ENCODE assay signal across 24 cellular contexts in genomic region chr1:174296309-174296708, GRCh38.
DNase-seq lines count a peak whose midpoint lies in the region; ATAC-seq, FAIRE-seq and TF ChIP-seq lines count a peak whose summit lies in the region.
"Had no signal": no experiment of that assay in that cellular context is flagged by ENCODE, and none has a peak within 500 bp of the region (broad histone marks: within the 10 kb centered on the region; RNA-seq: fewer than 3 reads in every experiment).

No MANE protein-coding gene starts in this region.

- 96% methylated on average over 4 of the region's 4 CpGs for WGBS in HepG2 (ENCODE audit: low lambda C conversion rate)
- WGBS in right lobe of liver (ENCODE audit: insufficient coverage, low coverage, low lambda C conversion rate, missing lambda C conversion rate): 93% methylated on average over 4 of the region's 4 CpGs
- WGBS in K562 (ENCODE audit: insufficient coverage, low coverage, missing lambda C conversion rate): 89% methylated on average over 4 of the region's 4 CpGs

- no peaks in the 10 kb centered on the region for H3K36me3 ChIP-seq in HepG2 (replicated peaks in 1 of 2; ENCODE audit: control insufficient read depth in 1 of 2, insufficient read depth in 2 of 2, low read length in 2 of 2)
- H3K36me3 ChIP-seq in right lobe of liver: no peaks in the 10 kb centered on the region
- H3K36me3 ChIP-seq in K562 (ENCODE audit: control insufficient read depth, insufficient read depth, low read length): no peaks in the 10 kb centered on the region

- H2AFZ ChIP-seq in HepG2 (ENCODE audit: low read length) (no peak overlapping the region), K562 (ENCODE audit: low read depth, low read length) (no peak overlapping the region)

- H3K9ac ChIP-seq in HepG2 (ENCODE audit: insufficient read depth, low read depth, low read length) (no peak overlapping the region), K562 (ENCODE audit: insufficient read depth in 1 of 2, low read depth in 2 of 2, low read length in 2 of 2) (no peak overlapping the region)
- H3K9ac ChIP-seq: BLaER1 treated with 17β-estradiol and CSF1 and Interleukin-3, amounts not matched to agents 10 nM and 100 nM had no signal

- POLR2A ChIA-PET in HepG2 (lab: Yijun Ruan, JAX): no interaction called here
- POLR2A ChIA-PET in K562 (lab: Yijun Ruan, JAX): interaction anchor here (0.8 kb wide), 1 partner anchor 79 kb away, joined by 4 read pairs; no protein-coding TSS in a partner anchor

- H3K27me3 ChIP-seq in HepG2 (ENCODE audit: control insufficient read depth in 1 of 2, insufficient read depth in 2 of 2, low read length in 2 of 2) (no peaks in the 10 kb centered on the region), right lobe of liver (no peaks in the 10 kb centered on the region), K562 (ENCODE audit: control insufficient read depth in 2 of 2, insufficient read depth in 2 of 2, low read length in 2 of 2) (no peaks in the 10 kb centered on the region)
- H3K27me3 ChIP-seq: BLaER1 treated with 17β-estradiol and CSF1 and Interleukin-3, amounts not matched to agents 10 nM and 100 nM had no signal

- H4K20me1 ChIP-seq in HepG2 (ENCODE audit: insufficient read depth, low read length) (no peaks in the 10 kb centered on the region), K562 (replicated peaks; ENCODE audit: control insufficient read depth, insufficient read depth, low read length) (no peaks in the 10 kb centered on the region)
- H4K20me1 ChIP-seq: BLaER1 treated with 17β-estradiol and CSF1 and Interleukin-3, amounts not matched to agents 10 nM and 100 nM had no signal

- CTCF ChIA-PET in HepG2 (lab: Yijun Ruan, JAX; ENCODE audit: low intra/inter-chr PET ratio, low total read pairs): no interaction called here
- CTCF ChIA-PET in K562 (lab: Yijun Ruan, JAX; ENCODE audit: low intra/inter-chr PET ratio): no interaction called here

- intact Hi-C loops in HepG2 (cut with micrococcal nuclease; ENCODE audit: unreplicated experiment): no loop called here
- intact Hi-C loops in right lobe of liver (cut with DNase I): no loop called here
- intact Hi-C loops in K562 (cut with micrococcal nuclease): no loop called here

- TF ChIP-seq CTCF in HepG2 (CRISPR knock-in tag; IDR thresholded peaks at IDR 0.05) (no peak), right lobe of liver (IDR thresholded peaks at IDR 0.05) (no peak), K562 (IDR thresholded peaks at IDR 0.05 in 2 of 3, conservative IDR thresholded peaks at IDR 0.05 in 1 of 3; ENCODE audit: insufficient read depth in 2 of 3, low read depth in 1 of 3, low read length in 3 of 3) (no peak)

- no peak for FAIRE-seq in HepG2 (lab: Jason Lieb, UNC)
- FAIRE-seq in K562 (lab: Jason Lieb, UNC): no peak
- FAIRE-seq: A549, GM12878, GM12892, GM18507 had no signal

- H3K9me3 ChIP-seq in HepG2 (ENCODE audit: low read length): no peaks in the 10 kb centered on the region
- H3K9me3 ChIP-seq in right lobe of liver: peaks cover 0 to 6% (median 0%) of the 10 kb centered on the region in 4 donors
- no peaks in the 10 kb centered on the region for H3K9me3 ChIP-seq in K562 (replicated peaks; ENCODE audit: control insufficient read depth, insufficient read depth, low read depth, low read length)
- H3K9me3 ChIP-seq: A549 had no signal

- in situ Hi-C loops in HepG2 (cut with HindIII; ENCODE audit: extremely low pct_ligation_motif_present, low pct_unique_long_range_greater_than_20kb): no loop called here
- in situ Hi-C loops in K562 (cut with MboI): no loop called here

- H3K27ac ChIP-seq in HepG2 (ENCODE audit: extremely low read length, insufficient read depth, low read length) (no peak overlapping the region), right lobe of liver (no peak overlapping the region), K562 (ENCODE audit: extremely low read depth, low read depth, low read length) (no peak overlapping the region)
- H3K27ac ChIP-seq: 22Rv1; A549; BLaER1 treated with 17β-estradiol and CSF1 and Interleukin-3, amounts not matched to agents 10 nM and 100 nM; C4-2B had no signal

- TF ChIP-seq POLR2A in HepG2 (IDR thresholded peaks at IDR 0.05; ENCODE audit: insufficient read depth in 1 of 2, low read depth in 2 of 2, low read length in 2 of 2) (no peak), right lobe of liver (IDR thresholded peaks at IDR 0.05) (no peak), K562 (conservative IDR thresholded peaks at IDR 0.05) (no peak)

- BruUV-seq in HepG2 (replicated peaks; lab: Mats Ljungman, UMichigan) (no TSS peak), K562 (replicated peaks; lab: Mats Ljungman, UMichigan) (no TSS peak)

- TF ChIP-seq RAD21 in HepG2 (CRISPR knock-in tag; IDR thresholded peaks at IDR 0.05) (no peak), K562 (CRISPR knock-in tag; conservative IDR thresholded peaks at IDR 0.05 in 1 of 2, IDR thresholded peaks at IDR 0.05 in 1 of 2) (no peak)

- H3K4me3 ChIP-seq in HepG2 (replicated peaks in 1 of 3; ENCODE audit: insufficient read depth in 1 of 3, low read depth in 2 of 3, low read length in 3 of 3) (no peak overlapping the region), right lobe of liver (no peak overlapping the region), K562 (no peak overlapping the region)
- H3K4me3 ChIP-seq: A549; BLaER1 treated with 17β-estradiol and CSF1 and Interleukin-3, amounts not matched to agents 10 nM and 100 nM; GM12878 had no signal

- H3K79me2 ChIP-seq in HepG2 (ENCODE audit: insufficient read depth, low read length): no peaks in the 10 kb centered on the region
- no peaks in the 10 kb centered on the region for H3K79me2 ChIP-seq in K562 (ENCODE audit: control insufficient read depth, insufficient read depth, low read length)

- DNase-seq in HepG2 (ENCODE audit: low spot score) (no peak), right lobe of liver (no peak), K562 (ENCODE audit: extremely low read depth in 1 of 4, low spot score in 3 of 4) (no peak), cerebellar cortex (ENCODE audit: low spot score) (no peak)
- DNase-seq: AML-193; Caco-2; Calu3; CD4-positive, alpha-beta T cell; CD8-positive, alpha-beta T cell; DMS 273 treated with DMSO at 0.1 percent for 48 hours; DMS153; DMS53; DMS79; DND-41; EL; GDM1 had no signal

- ATAC-seq in HepG2 (no peak), right lobe of liver (no peak), K562 (no peak), GM21737 (IDR thresholded peaks at IDR 0.05; ENCODE audit: unreplicated experiment) (no peak)
- ATAC-seq: A549; CD8-positive, alpha-beta T cell; GM12878 had no signal

- H3K4me2 ChIP-seq in HepG2 (ENCODE audit: low read depth, low read length): no peak overlapping the region
- no peak overlapping the region for H3K4me2 ChIP-seq in K562 (ENCODE audit: insufficient read depth, low read length)
- H3K4me2 ChIP-seq: A549; BLaER1 treated with 17β-estradiol and CSF1 and Interleukin-3, amounts not matched to agents 10 nM and 100 nM had no signal

- H3K9me1 ChIP-seq in K562 (ENCODE audit: control insufficient read depth, insufficient read depth, low read length): no peaks in the 10 kb centered on the region

- H3K4me1 ChIP-seq in HepG2 (ENCODE audit: insufficient read depth, low read length): no peaks in the 10 kb centered on the region
- no peaks in the 10 kb centered on the region for H3K4me1 ChIP-seq in right lobe of liver
- no peaks in the 10 kb centered on the region for H3K4me1 ChIP-seq in K562 (replicated peaks in 1 of 2; ENCODE audit: control insufficient read depth in 2 of 2, insufficient read depth in 2 of 2, low read length in 2 of 2)
- H3K4me1 ChIP-seq: A549; BLaER1 treated with 17β-estradiol and CSF1 and Interleukin-3, amounts not matched to agents 10 nM and 100 nM; Caco-2 had no signal

- TF ChIP-seq EP300 in HepG2 (IDR thresholded peaks at IDR 0.05; ENCODE audit: low read depth in 2 of 2, low read length in 2 of 2) (no peak), HepG2 (CRISPR knock-in tag; IDR thresholded peaks at IDR 0.05; ENCODE audit: borderline replicate concordance) (no peak), K562 (IDR thresholded peaks at IDR 0.05; ENCODE audit: low read length) (no peak)

TF ChIP-seq in HepG2, 621 proteins besides CTCF, POLR2A, EP300 and RAD21 (continues in another document):
- peak; percentile 58; the same call in 1 of the 2 replicates for TF ChIP-seq CEBPB (IDR thresholded peaks at IDR 0.05; ENCODE audit: borderline replicate concordance, low read depth, low read length)

TF ChIP-seq in K562, 482 proteins besides CTCF, POLR2A, EP300 and RAD21:
- TF ChIP-seq CEBPB (tag; IDR thresholded peaks at IDR 0.05) (peak; percentile 85), HIVEP1 (CRISPR knock-in tag; IDR thresholded peaks at IDR 0.05) (no peak), MBD1 (CRISPR knock-in tag; IDR thresholded peaks at IDR 0.05) (0 out of 2 replicates have a peak, but pooled peaks have one; percentile 36), CEBPG (CRISPR knock-in tag; IDR thresholded peaks at IDR 0.05) (no peak), CEBPG (tag; conservative IDR thresholded peaks at IDR 0.05 in 1 of 2, IDR thresholded peaks at IDR 0.05 in 1 of 2) (peak; percentile 58 to 93; a peak in 3 of 4 replicates)

Comparison
In these comparisons a context has a peak if more than half of its experiments do, and no peak if none do; other contexts are left out.
1. Of the 241 proteins assayed by ChIP-seq in both HepG2 and K562: peak only in HepG2: none; only in K562: CEBPG; in both: CEBPB; in neither: 239.